ENCODE assay signal across 17 cellular contexts in genomic region chr7:154686305-154686704, GRCh38.
DNase-seq lines count a peak whose midpoint lies in the region; ATAC-seq and TF ChIP-seq lines count a peak whose summit lies in the region.
"Had no signal": no experiment of that assay in that cellular context is flagged by ENCODE, and none has a peak within 500 bp of the region (broad histone marks: within the 10 kb centered on the region; RNA-seq: fewer than 3 reads in every experiment).

No MANE protein-coding gene starts in this region.

- no peaks in the 10 kb centered on the region for H3K27me3 ChIP-seq in colonic mucosa
- H3K27me3 ChIP-seq: BLaER1 had no signal

- ATAC-seq in HG02884 (IDR thresholded peaks at IDR 0.05; ENCODE audit: unreplicated experiment) = no peak
- ATAC-seq: CD8-positive, alpha-beta T cell had no signal

- no peak overlapping the region for H3K9ac ChIP-seq in colonic mucosa (ENCODE audit: low read depth in 2 of 2, low read length in 2 of 2)
- H3K9ac ChIP-seq: BLaER1 had no signal

- H3K4me3 ChIP-seq in colonic mucosa = no peak overlapping the region
- H3K4me3 ChIP-seq: BLaER1 had no signal

- no peaks in the 10 kb centered on the region for H3K9me3 ChIP-seq in colonic mucosa
- H3K9me3 ChIP-seq: BLaER1, Caco-2 had no signal

- TF ChIP-seq CTCF in colonic mucosa (IDR thresholded peaks at IDR 0.05) = no peak

- H3K36me3 ChIP-seq in colonic mucosa = no peaks in the 10 kb centered on the region
- H3K36me3 ChIP-seq: BLaER1 had no signal

- no peaks in the 10 kb centered on the region for H3K4me1 ChIP-seq in colonic mucosa
- H3K4me1 ChIP-seq: BLaER1, Caco-2 had no signal

- peak overlapping the region; percentile 50 for H3K27ac ChIP-seq in colonic mucosa
- H3K27ac ChIP-seq: 22Rv1, BLaER1, C4-2B had no signal

- intact Hi-C loops in colonic mucosa (cut with DNase I) = no loop called here

- peak; percentile 26 for DNase-seq in DMS 273 (lab: John Stamatoyannopoulos, UW; ENCODE audit: unreplicated experiment)
- no peak for DNase-seq in DMS 273 treated with DMSO at 0.1 percent for 48 hours (lab: John Stamatoyannopoulos, UW)
- peak; percentile 54 for DNase-seq in NCI-H146 (lab: John Stamatoyannopoulos, UW)
- peak; percentile 36 for DNase-seq in RPMI7951 (ENCODE audit: low read depth)
- no peak for DNase-seq in colonic mucosa
- no peak for DNase-seq in GOT3 (lab: John Stamatoyannopoulos, UW)
- DNase-seq in DMS153 (lab: John Stamatoyannopoulos, UW) = no peak
- DNase-seq: Caco-2; CD4-positive, CD25-positive, alpha-beta regulatory T cell; CD8-positive, alpha-beta T cell; DND-41; H7; HCEC 1CT had no signal

Comparison
In these comparisons a context has a peak if more than half of its experiments do, and no peak if none do; other contexts are left out.
1. DNase-seq: peak in DMS 273 (single experiment), NCI-H146 (single experiment) and RPMI7951 (single experiment); none in DMS 273 treated with DMSO at 0.1 percent for 48 hours (single experiment), colonic mucosa (single experiment), GOT3 (single experiment) and DMS153 (single experiment).